ENCODE assay signal across 24 cellular contexts in the genomic region with DNA sequence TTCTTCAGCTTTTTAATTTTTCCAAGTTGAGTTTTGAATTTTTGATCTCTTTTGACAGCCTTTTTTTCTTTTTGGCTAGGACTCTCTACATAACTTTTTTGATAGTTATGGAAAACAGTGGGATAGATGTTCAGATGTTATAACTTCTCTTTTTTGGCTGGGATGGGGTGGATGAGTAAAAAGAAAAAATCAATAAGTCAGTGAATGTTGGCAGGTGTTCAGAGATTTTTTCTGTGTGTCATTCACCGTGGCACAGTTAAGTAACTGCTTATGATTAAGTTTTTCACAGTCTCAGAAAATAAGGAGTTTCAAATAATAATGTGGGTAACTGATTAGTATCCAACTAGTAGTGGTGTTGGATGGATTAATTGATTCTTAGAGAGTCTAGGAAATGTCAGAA. TPM values are rescaled to one million over a fixed set of nuclear protein-coding genes. Genes with fewer than 3 reads are reported as not detected.
DNase-seq lines count a peak whose midpoint lies in the region; ATAC-seq and TF ChIP-seq lines count a peak whose summit lies in the region.
"Had no signal": no experiment of that assay in that cellular context is flagged by ENCODE, and none has a peak within 500 bp of the region (broad histone marks: within the 10 kb centered on the region; RNA-seq: fewer than 3 reads in every experiment).

No MANE protein-coding gene starts in this region.

- no peak overlapping the region for H3K27ac Mint-ChIP-seq in T-helper 17 cell
- H3K27ac Mint-ChIP-seq: activated T-helper 2 cell treated with anti-CD3 and anti-CD28 coated beads, Interferon-gamma antibody, Interleukin-2, Interleukin-4, amounts not matched to agents 10 μg/mL and 5 μg/mL and 100 μg/mL, durations not matched to agents 14 hours and 24 hours and 36 hours had no signal

- no peaks in the 10 kb centered on the region for H3K36me3 ChIP-seq in OCI-LY1 (ENCODE audit: insufficient read depth, low read length)
- H3K36me3 ChIP-seq: esophagus muscularis mucosa, heart left ventricle had no signal

- no peak overlapping the region for H2AFZ ChIP-seq in OCI-LY1 (ENCODE audit: low read length)
- H2AFZ ChIP-seq: PC-9 had no signal

- H3K4me3 ChIP-seq in OCI-LY1 (ENCODE audit: low read depth, low read length, poor library complexity, severe bottlenecking): no peak overlapping the region
- H3K4me3 ChIP-seq: BLaER1 treated with 17β-estradiol and CSF1 and Interleukin-3, amounts not matched to agents 10 nM and 100 nM; dorsolateral prefrontal cortex; esophagus muscularis mucosa; heart left ventricle; PC-9; SK-N-MC; skin epidermis had no signal

- peak overlapping the region; percentile 37 for H3K27ac ChIP-seq in OCI-LY1 (ENCODE audit: low read depth, low read length, poor library complexity, severe bottlenecking)
- H3K27ac ChIP-seq: BLaER1 treated with 17β-estradiol and CSF1 and Interleukin-3, amounts not matched to agents 10 nM and 100 nM; dorsolateral prefrontal cortex; esophagus muscularis mucosa; heart left ventricle; PC-9; SK-N-MC; skin epidermis had no signal

- no peaks in the 10 kb centered on the region for H3K27me3 ChIP-seq in OCI-LY1 (ENCODE audit: insufficient read depth, low read length)
- H3K27me3 ChIP-seq: BLaER1 treated with 17β-estradiol and CSF1 and Interleukin-3, amounts not matched to agents 10 nM and 100 nM; dorsolateral prefrontal cortex; esophagus muscularis mucosa; heart left ventricle had no signal

- no peak for TF ChIP-seq CTCF in OCI-LY1 (IDR thresholded peaks at IDR 0.05; ENCODE audit: low read length)

- no peaks in the 10 kb centered on the region for H3K9me2 ChIP-seq in OCI-LY1 (ENCODE audit: low read depth, low read length)

- no peak overlapping the region for H3K4me3 Mint-ChIP-seq in T-helper 17 cell
- H3K4me3 Mint-ChIP-seq: naive thymus-derived CD8-positive, alpha-beta T cell had no signal

- ATAC-seq in T-helper 17 cell (no peak), GM18909 (IDR thresholded peaks at IDR 0.05; ENCODE audit: poor library complexity, unreplicated experiment) (no peak), HG03159 (IDR thresholded peaks at IDR 0.05; ENCODE audit: unreplicated experiment) (no peak)
- ATAC-seq: heart left ventricle; naive thymus-derived CD8-positive, alpha-beta T cell had no signal

- peak; percentile 20 for DNase-seq in NCI-H345 (lab: John Stamatoyannopoulos, UW)
- no peak for DNase-seq in NCI-H345 treated with DMSO at 0.1 percent for 48 hours (lab: John Stamatoyannopoulos, UW; ENCODE audit: unreplicated experiment)
- DNase-seq in fibroblast of peridontal ligament (ENCODE audit: extremely low read depth): peak; percentile 17
- no peak for DNase-seq in T-helper 17 cell
- no peak for DNase-seq in cerebellar cortex (ENCODE audit: low spot score)
- DNase-seq: 8988T; activated CD4-positive, CD25-positive, alpha-beta regulatory T cell treated with anti-CD3 and anti-CD28 coated beads, Interleukin-2, amount 50 U/mL, for 72 hours; dorsolateral prefrontal cortex; GF-D8; heart left ventricle; MV-4-11; naive thymus-derived CD8-positive, alpha-beta T cell; NCI-H1930; NCI-H526; PC-9; stimulated activated CD4-positive, alpha-beta T cell treated with anti-CD3 and anti-CD28 coated beads, Interleukin-4, amount 100 ng/mL, for 24 hours had no signal

- peaks cover 98% of the 10 kb centered on the region for H3K79me2 ChIP-seq in OCI-LY1 (ENCODE audit: insufficient read depth, low read length)

- no peaks in the 10 kb centered on the region for H3K27me3 Mint-ChIP-seq in T-helper 17 cell
- H3K27me3 Mint-ChIP-seq: naive thymus-derived CD8-positive, alpha-beta T cell had no signal

- H3K4me1 ChIP-seq in OCI-LY1 (ENCODE audit: insufficient read depth, low read length, severe bottlenecking): peaks cover 53% of the 10 kb centered on the region

- H3K4me1 Mint-ChIP-seq in T-helper 17 cell: peaks cover 12% of the 10 kb centered on the region

- no peaks in the 10 kb centered on the region for H3F3A ChIP-seq in OCI-LY1 (ENCODE audit: insufficient read depth, low read length)

- peak overlapping the region; percentile 28; the same call in 1 of the 2 replicates for H3K4me2 ChIP-seq in OCI-LY1 (ENCODE audit: low read length)
- H3K4me2 ChIP-seq: PC-9 had no signal

- H3K9ac ChIP-seq in OCI-LY1 (ENCODE audit: low read length): no peak overlapping the region
- H3K9ac ChIP-seq: BLaER1 treated with 17β-estradiol and CSF1 and Interleukin-3, amounts not matched to agents 10 nM and 100 nM had no signal

- H4K20me1 ChIP-seq in OCI-LY1 (ENCODE audit: insufficient read depth, low read length): no peaks in the 10 kb centered on the region

- no peaks in the 10 kb centered on the region for H3K36me3 Mint-ChIP-seq in T-helper 17 cell (ENCODE audit: low read depth)
- H3K36me3 Mint-ChIP-seq: naive thymus-derived CD8-positive, alpha-beta T cell had no signal

- H3K9me3 ChIP-seq in OCI-LY1 (ENCODE audit: low read length) (no peaks in the 10 kb centered on the region), T-helper 17 cell (ENCODE audit: control insufficient read depth, low read length, poor library complexity, severe bottlenecking) (no peaks in the 10 kb centered on the region)
- H3K9me3 ChIP-seq: esophagus muscularis mucosa, heart left ventricle had no signal

RNA-seq across cellular contexts. Expression of gene HS2ST1, which starts 24.0 kb away (rescaled TPM):
- 10 to 100 TPM; 11.7 to 12.0 TPM for total RNA-seq in T-helper 17 cell

RNA-seq across cellular contexts. Expression of gene SELENOF, which starts 24.5 kb away (rescaled TPM):
- 100 to 1,000 TPM; 135 to 153 TPM for total RNA-seq in T-helper 17 cell

Comparison
In these comparisons a context has a peak if more than half of its experiments do, and no peak if none do; other contexts are left out.
1. DNase-seq: peak in NCI-H345 (single experiment) and fibroblast of peridontal ligament (single experiment); none in NCI-H345 treated with DMSO at 0.1 percent for 48 hours (single experiment), T-helper 17 cell (0 of 3) and cerebellar cortex (single experiment).